Comparison of ENCODE assay signal across 27 cellular contexts in the genomic region with DNA sequence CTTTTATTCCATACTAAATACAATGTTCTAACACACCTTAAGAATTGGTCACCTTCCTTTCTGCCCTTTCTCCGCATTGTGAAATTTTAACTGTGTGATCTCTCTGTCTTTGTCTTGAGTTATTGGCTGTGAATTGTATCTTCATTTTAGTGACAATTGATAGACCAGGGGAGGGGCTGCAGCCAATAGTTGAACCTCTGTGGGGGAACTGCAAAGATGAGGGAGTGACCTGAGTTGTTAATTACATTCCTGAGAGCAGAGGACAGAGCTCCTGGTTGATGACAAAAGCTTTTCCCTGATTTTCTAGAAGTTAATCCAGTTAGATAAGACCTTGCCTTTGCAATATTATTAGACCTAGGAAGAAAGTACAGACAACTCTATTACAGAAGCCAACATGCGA.
"Had no signal": no experiment of that assay in that cellular context is flagged by ENCODE, and none has a peak within 500 bp of the region (broad histone marks: within the 10 kb centered on the region; RNA-seq: fewer than 3 reads in every experiment).

No MANE protein-coding gene starts in this region.

- ATAC-seq: activated CD8-positive, alpha-beta T cell treated with anti-CD3 and anti-CD28 coated beads for 36 hours; activated T-cell treated with anti-CD3 and anti-CD28 coated beads, Interleukin-2, amount 50 U/mL, for 72 hours had no signal

- H3K9ac ChIP-seq: SK-N-SH had no signal

- H3K27ac ChIP-seq: Peyer's patch, RWPE1, SJCRH30, VCaP had no signal

- H3K4me2 ChIP-seq: SK-N-SH had no signal

- DNase-seq: activated CD4-positive, alpha-beta T cell treated with anti-CD3 and anti-CD28 coated beads for 4 hours; activated CD8-positive, alpha-beta memory T cell treated with anti-CD3 and anti-CD28 coated beads, Interleukin-2, amount 50 U/mL, for 4 hours; activated CD8-positive, alpha-beta T cell treated with anti-CD3 and anti-CD28 coated beads for 36 hours; activated gamma-delta T cell treated with Interleukin-2 at 50 U/mL for 16 hours; activated naive CD4-positive, alpha-beta T cell treated with anti-CD3 and anti-CD28 coated beads, Interleukin-2, amount 10 ng/mL, durations not matched to agents 7 days and 5 days; activated naive CD8-positive, alpha-beta T cell treated with anti-CD3 and anti-CD28 coated beads for 36 hours; activated T-cell treated with anti-CD3 and anti-CD28 coated beads, Interleukin-2, amount 50 U/mL, for 72 hours; anterior cingulate cortex; caudate nucleus; Kasumi-1; KBM-7; NCI-H1092; NCI-H1417; NCI-H1930; NCI-H2171; NCI-H2227 treated with DMSO at 0.1 percent for 48 hours; NCI-H446 treated with DMSO at 0.1 percent for 48 hours; NCI-H524 treated with DMSO at 0.1 percent for 48 hours; NCI-H748 treated with DMSO at 0.1 percent for 48 hours; NK-92 treated with Interleukin-12 subunit alpha and Interleukin-12 subunit beta, amount 100 ng/mL, for 24 hours; Peyer's patch; Right ventricle myocardium superior; SJCRH30; SK-N-SH; T-helper 1 cell had no signal

- H3K4me1 ChIP-seq: Peyer's patch, SJCRH30 had no signal

- H3K9me3 ChIP-seq: Peyer's patch, SJCRH30, SK-N-SH had no signal

- H3K36me3 ChIP-seq: Peyer's patch, SJCRH30 had no signal

- H3K27me3 ChIP-seq: Peyer's patch, SJCRH30 had no signal

- H3K4me3 ChIP-seq: Peyer's patch, SJCRH30 had no signal
